20 cellular contexts compared by ENCODE assay signal in the genomic region with DNA sequence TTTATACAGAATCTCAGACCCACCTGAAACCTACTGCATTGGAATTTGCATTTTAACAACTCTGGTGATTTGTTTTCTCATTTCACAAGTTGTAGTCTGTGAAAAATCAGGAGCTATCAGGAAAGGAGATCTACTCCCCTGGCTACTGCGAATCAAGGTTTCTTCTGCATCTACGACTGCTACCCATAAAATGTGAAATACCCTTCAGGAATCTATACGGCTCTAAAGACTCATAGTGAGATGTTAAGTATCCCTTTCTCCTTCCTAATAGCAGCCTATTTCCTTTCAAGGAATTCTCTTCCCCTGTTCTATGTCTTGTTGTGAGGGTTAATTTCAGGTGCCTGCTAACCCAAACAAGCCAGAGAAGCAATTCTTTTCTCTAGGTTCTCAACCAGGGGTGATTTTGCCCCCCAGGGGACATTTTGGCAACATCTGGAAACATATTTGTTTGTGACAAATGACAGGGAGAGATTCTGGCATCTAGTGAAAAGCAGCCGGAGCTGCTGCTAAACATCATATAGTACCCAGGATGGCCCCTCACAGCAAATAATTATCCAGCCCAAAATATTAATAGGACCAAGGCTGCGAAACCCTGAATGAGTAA. TPM values are rescaled to one million over a fixed set of nuclear protein-coding genes. Genes with fewer than 3 reads are reported as not detected.
A peak's percentile ranks its signal among the peaks of the same experiment; 100 is the strongest.
DNase-seq lines count a peak whose midpoint lies in the region; ATAC-seq and TF ChIP-seq lines count a peak whose summit lies in the region.
"Had no signal": no experiment of that assay in that cellular context is flagged by ENCODE, and none has a peak within 500 bp of the region (broad histone marks: within the 10 kb centered on the region; RNA-seq: fewer than 3 reads in every experiment).

No MANE protein-coding gene starts in this region.

- H3K4me3 ChIP-seq in OCI-LY3 (ENCODE audit: low read length) (no peak overlapping the region), neural cell (ENCODE audit: low read length) (no peak overlapping the region)
- H3K4me3 ChIP-seq: GM12878, HAP-1 had no signal

- H3K9ac ChIP-seq in ES-I3 (ENCODE audit: low read depth, low read length): peak overlapping the region; percentile 19
- no peak overlapping the region for H3K9ac ChIP-seq in OCI-LY3 (ENCODE audit: low read length)
- H3K9ac ChIP-seq in neural cell (ENCODE audit: low read length): no peak overlapping the region
- H3K9ac ChIP-seq: KMS-11 had no signal

- no peak overlapping the region for H3K27ac ChIP-seq in OCI-LY3 (ENCODE audit: low read length)
- H3K27ac ChIP-seq in neural cell (ENCODE audit: low read length): no peak overlapping the region
- H3K27ac ChIP-seq: KMS-11 had no signal

- H3K4me2 ChIP-seq in OCI-LY3 (ENCODE audit: low read length): 0 out of 2 replicates have a peak overlapping the region, but pooled peaks have one; percentile 1
- no peak overlapping the region for H3K4me2 ChIP-seq in neural cell (ENCODE audit: low read length)
- H3K4me2 ChIP-seq: KMS-11 had no signal

- H3K4me1 ChIP-seq in ES-I3 (ENCODE audit: insufficient read depth, low read length): peaks cover 30% of the 10 kb centered on the region
- H3K4me1 ChIP-seq in OCI-LY3 (ENCODE audit: low read length): peaks cover 6% of the 10 kb centered on the region
- H3K4me1 ChIP-seq: HAP-1 had no signal

- peak; percentile 35 for DNase-seq in iPS DF 19.7 (ENCODE audit: low read depth, low spot score)
- no peak for DNase-seq in sciatic nerve (ENCODE audit: low spot score)
- DNase-seq in DMS153 (lab: John Stamatoyannopoulos, UW): no peak
- DNase-seq in activated CD4-positive, alpha-beta T cell treated with anti-CD3 and anti-CD28 coated beads for 1 hour: no peak
- DNase-seq: CD4-positive, CD25-positive, alpha-beta regulatory T cell; DMS79; NCI-H1105; NCI-H2081; NCI-H2171; NCI-H524 treated with DMSO at 0.1 percent for 48 hours; NCI-H82; OCI-M1; Right ventricle myocardium superior had no signal

- no peaks in the 10 kb centered on the region for H3K9me2 ChIP-seq in neural cell (ENCODE audit: insufficient read depth, low read length)

- H3K9me3 ChIP-seq in ES-I3 (ENCODE audit: control insufficient read depth, insufficient read depth, low read length) (peaks cover 4% of the 10 kb centered on the region; the same call in 1 of the 2 replicates), OCI-LY3 (ENCODE audit: insufficient read depth, low read length) (no peaks in the 10 kb centered on the region), neural cell (ENCODE audit: low read length) (no peaks in the 10 kb centered on the region)
- H3K9me3 ChIP-seq: HAP-1 had no signal

- H3F3A ChIP-seq in neural cell (ENCODE audit: insufficient read depth, low read length, poor library complexity, severe bottlenecking): no peaks in the 10 kb centered on the region

- peaks cover 9% of the 10 kb centered on the region; the same call in 1 of the 2 replicates for H3K27me3 ChIP-seq in OCI-LY3 (ENCODE audit: low read depth, low read length)
- H3K27me3 ChIP-seq in neural cell (ENCODE audit: insufficient read depth, low read depth, low read length): no peaks in the 10 kb centered on the region

- no peaks in the 10 kb centered on the region for H3K36me3 ChIP-seq in ES-I3 (ENCODE audit: insufficient read depth, low read length)
- H3K36me3 ChIP-seq in OCI-LY3 (replicated peaks; ENCODE audit: low read depth, low read length): no peaks in the 10 kb centered on the region
- no peaks in the 10 kb centered on the region for H3K36me3 ChIP-seq in neural cell (ENCODE audit: insufficient read depth, low read length)
- H3K36me3 ChIP-seq: HAP-1 had no signal

- TF ChIP-seq CTCF in OCI-LY3 (IDR thresholded peaks at IDR 0.05; ENCODE audit: low read depth, low read length) (no peak), neural cell (IDR thresholded peaks at IDR 0.05; ENCODE audit: poor library complexity, severe bottlenecking) (no peak)

- no peak for TF ChIP-seq EP300 in neural cell (conservative IDR thresholded peaks at IDR 0.05; ENCODE audit: poor library complexity, severe bottlenecking)

- ATAC-seq in sciatic nerve: no peak

- H3K79me2 ChIP-seq in OCI-LY3 (ENCODE audit: low read length) (no peaks in the 10 kb centered on the region), neural cell (replicated peaks; ENCODE audit: insufficient read depth, low read length) (no peaks in the 10 kb centered on the region)

- intact Hi-C loops in sciatic nerve (cut with DNase I): loop anchor here (5.0 to 10.0 kb wide), 2 partner anchors 218 to 451 kb away; partner anchors contain the start of gene EPPIN

- no peak overlapping the region; the same call in 1 of the 2 replicates for H2AFZ ChIP-seq in OCI-LY3 (ENCODE audit: low read depth, low read length)
- H2AFZ ChIP-seq in neural cell (ENCODE audit: low read depth, low read length): no peak overlapping the region

- H4K20me1 ChIP-seq in OCI-LY3 (ENCODE audit: insufficient read depth, low read length) (no peaks in the 10 kb centered on the region), neural cell (ENCODE audit: insufficient read depth) (no peaks in the 10 kb centered on the region)

- TF ChIP-seq RAD21 in neural cell (conservative IDR thresholded peaks at IDR 0.05): no peak

TF ChIP-seq in neural cell, 6 proteins besides CTCF, POLR2A, EP300 and RAD21:
- TF ChIP-seq, protein P1, sequence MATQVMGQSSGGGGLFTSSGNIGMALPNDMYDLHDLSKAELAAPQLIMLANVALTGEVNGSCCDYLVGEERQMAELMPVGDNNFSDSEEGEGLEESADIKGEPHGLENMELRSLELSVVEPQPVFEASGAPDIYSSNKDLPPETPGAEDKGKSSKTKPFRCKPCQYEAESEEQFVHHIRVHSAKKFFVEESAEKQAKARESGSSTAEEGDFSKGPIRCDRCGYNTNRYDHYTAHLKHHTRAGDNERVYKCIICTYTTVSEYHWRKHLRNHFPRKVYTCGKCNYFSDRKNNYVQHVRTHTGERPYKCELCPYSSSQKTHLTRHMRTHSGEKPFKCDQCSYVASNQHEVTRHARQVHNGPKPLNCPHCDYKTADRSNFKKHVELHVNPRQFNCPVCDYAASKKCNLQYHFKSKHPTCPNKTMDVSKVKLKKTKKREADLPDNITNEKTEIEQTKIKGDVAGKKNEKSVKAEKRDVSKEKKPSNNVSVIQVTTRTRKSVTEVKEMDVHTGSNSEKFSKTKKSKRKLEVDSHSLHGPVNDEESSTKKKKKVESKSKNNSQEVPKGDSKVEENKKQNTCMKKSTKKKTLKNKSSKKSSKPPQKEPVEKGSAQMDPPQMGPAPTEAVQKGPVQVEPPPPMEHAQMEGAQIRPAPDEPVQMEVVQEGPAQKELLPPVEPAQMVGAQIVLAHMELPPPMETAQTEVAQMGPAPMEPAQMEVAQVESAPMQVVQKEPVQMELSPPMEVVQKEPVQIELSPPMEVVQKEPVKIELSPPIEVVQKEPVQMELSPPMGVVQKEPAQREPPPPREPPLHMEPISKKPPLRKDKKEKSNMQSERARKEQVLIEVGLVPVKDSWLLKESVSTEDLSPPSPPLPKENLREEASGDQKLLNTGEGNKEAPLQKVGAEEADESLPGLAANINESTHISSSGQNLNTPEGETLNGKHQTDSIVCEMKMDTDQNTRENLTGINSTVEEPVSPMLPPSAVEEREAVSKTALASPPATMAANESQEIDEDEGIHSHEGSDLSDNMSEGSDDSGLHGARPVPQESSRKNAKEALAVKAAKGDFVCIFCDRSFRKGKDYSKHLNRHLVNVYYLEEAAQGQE (IDR thresholded peaks at IDR 0.05; ENCODE audit: borderline replicate concordance): peak; percentile 27
- TF ChIP-seq MXI1 (conservative IDR thresholded peaks at IDR 0.05; ENCODE audit: poor library complexity, severe bottlenecking): no peak

RNA-seq across cellular contexts. Expression of gene WFDC3, which starts 26.3 kb away (rescaled TPM):
- not detected in 2 replicates for polyA plus RNA-seq in neural cell
- not detected in 2 replicates for polyA minus RNA-seq in neural cell
- 1.5 TPM for total RNA-seq in sciatic nerve
- total RNA-seq: CD4-positive, CD25-positive, alpha-beta regulatory T cell; GM12878 had no signal
- polyA plus RNA-seq: CD4-positive, CD25-positive, alpha-beta regulatory T cell had no signal

RNA-seq across cellular contexts. Expression of gene DNTTIP1, which starts 26.3 kb away (rescaled TPM):
- polyA plus RNA-seq in neural cell: 35.9 and 43.8 TPM in 2 replicates
- 19.3 and 20.5 TPM in 2 replicates for polyA minus RNA-seq in neural cell
- total RNA-seq in sciatic nerve: 20.5 TPM

RNA-seq across cellular contexts. Expression of gene SPINT4, which starts 43.3 kb away (rescaled TPM):
- polyA plus RNA-seq in neural cell: not detected in 2 replicates
- polyA minus RNA-seq in neural cell: not detected in 2 replicates
- total RNA-seq in sciatic nerve: not detected
- total RNA-seq: CD4-positive, CD25-positive, alpha-beta regulatory T cell; GM12878; Right ventricle myocardium superior; SK-MEL-5 had no signal
- polyA plus RNA-seq: CD4-positive, CD25-positive, alpha-beta regulatory T cell; GM12878 had no signal

RNA-seq across cellular contexts. Expression of gene UBE2C, which starts 47.0 kb away (rescaled TPM):
- 2.5 and 4.9 TPM in 2 replicates for polyA plus RNA-seq in neural cell
- 1.7 TPM in 2 replicates for polyA minus RNA-seq in neural cell
- total RNA-seq in sciatic nerve: 0.80 TPM
